1 cellular context compared by ENCODE assay signal in genomic region chr1:247297263-247298123, GRCh38.
TF ChIP-seq lines count a peak whose summit lies in the region.

No MANE protein-coding gene starts in this region.

TF ChIP-seq in K562, 482 proteins besides CTCF, POLR2A, EP300 and RAD21 (continued from another document):
- TF ChIP-seq MGA (IDR thresholded peaks at IDR 0.05) = peak; percentile 38; the same call in 1 of the 2 replicates
- peak; percentile 14 for TF ChIP-seq CCNT2 (IDR thresholded peaks at IDR 0.05; ENCODE audit: borderline replicate concordance, extremely low read depth, insufficient read length, low read depth, low read length)
- TF ChIP-seq ZNF316 (IDR thresholded peaks at IDR 0.05) = peak; percentile 92
- no peak for TF ChIP-seq NRF1 (conservative IDR thresholded peaks at IDR 0.05 in 1 of 2, IDR thresholded peaks at IDR 0.05 in 1 of 2)
- peak; percentile 85 for TF ChIP-seq C11orf30 (IDR thresholded peaks at IDR 0.05; ENCODE audit: low read depth)
- no peak for TF ChIP-seq GABPA (tag; conservative IDR thresholded peaks at IDR 0.05; ENCODE audit: low read depth)
- no peak for TF ChIP-seq ZNF699 (CRISPR knock-in tag; IDR thresholded peaks at IDR 0.05; ENCODE audit: insufficient replicate concordance)
- TF ChIP-seq CXXC5 (CRISPR knock-in tag; IDR thresholded peaks at IDR 0.05) = 0 out of 2 replicates have a peak, but pooled peaks have one; percentile 8
TF ChIP-seq in K562: peak in this region for 14.
